Comparison of ENCODE assay signal across 30 cellular contexts in the genomic region with DNA sequence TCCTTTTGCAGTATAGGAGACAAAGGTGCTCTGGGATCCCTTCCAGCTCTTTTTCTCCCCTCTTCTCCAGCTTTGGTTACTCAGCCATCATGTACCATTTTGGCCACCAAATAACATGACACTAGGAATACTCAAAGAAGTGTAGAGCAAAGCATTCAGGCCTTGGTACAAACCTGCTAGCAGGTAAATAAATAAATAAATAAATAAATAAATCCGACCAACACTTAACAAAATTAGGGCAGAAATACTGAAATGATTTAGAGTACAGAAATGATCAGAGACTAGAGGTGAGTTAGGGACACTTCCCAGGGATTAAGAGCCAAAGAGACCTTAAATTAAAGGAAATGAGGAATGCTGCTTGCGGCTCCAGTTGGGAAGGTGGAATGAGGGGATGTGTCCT. TPM values are rescaled to one million over a fixed set of nuclear protein-coding genes. Genes with fewer than 3 reads are reported as not detected.
"Had no signal": no experiment of that assay in that cellular context is flagged by ENCODE, and none has a peak within 500 bp of the region (broad histone marks: within the 10 kb centered on the region; RNA-seq: fewer than 3 reads in every experiment).

No MANE protein-coding gene starts in this region.

- H3K36me3 Mint-ChIP-seq: stimulated activated effector memory CD8-positive, alpha-beta T cell treated with anti-CD3 and anti-CD28 coated beads, Interleukin-12 subunit alpha, Interleukin-12 subunit beta, amount 100 ng/mL, for 72 hours; stimulated activated memory B cell treated with anti-CD40 and anti-IgM and Interleukin-4, amounts not matched to agents 10 μg/mL and 1 μg/mL and 100 μg/mL, for 72 hours; type B pancreatic cell had no signal

- H3K4me3 ChIP-seq: stomach, suprapubic skin, testis, thoracic aorta, thyroid gland, tibial artery, tibial nerve, transverse colon, upper lobe of left lung, upper lobe of right lung, uterus, vagina had no signal

- H3K9me3 Mint-ChIP-seq: stimulated activated effector memory CD8-positive, alpha-beta T cell treated with anti-CD3 and anti-CD28 coated beads, Interleukin-12 subunit alpha, Interleukin-12 subunit beta, amount 100 ng/mL, for 72 hours; stimulated activated memory B cell treated with anti-CD40 and anti-IgM and Interleukin-4, amounts not matched to agents 10 μg/mL and 1 μg/mL and 100 μg/mL, for 72 hours; stimulated activated naive CD8-positive, alpha-beta T cell treated with anti-CD3 and anti-CD28 coated beads, Interleukin-15, amount 100 ng/mL, for 72 hours; stimulated activated naive CD8-positive, alpha-beta T cell treated with anti-CD3 and anti-CD28 coated beads, Interleukin-15, Interleukin-2, amounts not matched to agents 100 ng/mL and 50 ng/mL, for 24 hours; type B pancreatic cell had no signal

- H3K9me3 ChIP-seq: suprapubic skin, testis, thoracic aorta, thyroid gland, tibial artery, tibial nerve, transverse colon, upper lobe of left lung, upper lobe of right lung, uterus, vagina had no signal

- H3K27ac Mint-ChIP-seq: stimulated activated effector memory CD8-positive, alpha-beta T cell treated with anti-CD3 and anti-CD28 coated beads, Interleukin-12 subunit alpha, Interleukin-12 subunit beta, amount 100 ng/mL, for 72 hours; stimulated activated naive B cell treated with anti-CD40 and anti-IgM and Interleukin-4, amounts not matched to agents 10 μg/mL and 1 μg/mL and 100 μg/mL, for 72 hours; stimulated activated naive CD8-positive, alpha-beta T cell treated with anti-CD3 and anti-CD28 coated beads, Interleukin-15, amount 100 ng/mL, for 72 hours; stimulated activated naive CD8-positive, alpha-beta T cell treated with anti-CD3 and anti-CD28 coated beads, Interleukin-15, Interleukin-2, amounts not matched to agents 100 ng/mL and 50 ng/mL, for 24 hours; type B pancreatic cell had no signal

- H3K36me3 ChIP-seq: stomach, suprapubic skin, thoracic aorta, thyroid gland, tibial artery, tibial nerve, transverse colon, upper lobe of left lung, upper lobe of right lung, uterus, vagina had no signal

- H3K4me3 Mint-ChIP-seq: stimulated activated effector memory CD8-positive, alpha-beta T cell treated with anti-CD3 and anti-CD28 coated beads, Interleukin-12 subunit alpha, Interleukin-12 subunit beta, amount 100 ng/mL, for 72 hours; stimulated activated memory B cell treated with anti-CD40 and anti-IgM and Interleukin-4, amounts not matched to agents 10 μg/mL and 1 μg/mL and 100 μg/mL, for 72 hours; stimulated activated naive B cell treated with anti-CD40 and anti-IgM and Interleukin-4, amounts not matched to agents 10 μg/mL and 1 μg/mL and 100 μg/mL, for 72 hours; stimulated activated naive CD8-positive, alpha-beta T cell treated with anti-CD3 and anti-CD28 coated beads, Interleukin-15, amount 100 ng/mL, for 72 hours; stimulated activated naive CD8-positive, alpha-beta T cell treated with anti-CD3 and anti-CD28 coated beads, Interleukin-15, Interleukin-2, amounts not matched to agents 100 ng/mL and 50 ng/mL, for 24 hours; type B pancreatic cell had no signal

- H3K4me1 ChIP-seq: uterus had no signal

- H3K27ac ChIP-seq: stomach, suprapubic skin, testis, tibial artery, tibial nerve, transverse colon, upper lobe of left lung, upper lobe of right lung, uterus, vagina had no signal

- DNase-seq: stimulated activated CD4-positive, alpha-beta T cell treated with anti-CD3 and anti-CD28 coated beads, Interleukin-2, amount 100 ng/mL, for 48 hours; stimulated activated CD4-positive, alpha-beta T cell treated with anti-CD3 and anti-CD28 coated beads, Interleukin-4, amount 100 ng/mL, for 1 hour; stimulated activated CD4-positive, alpha-beta T cell treated with anti-CD3 and anti-CD28 coated beads, Interleukin-4, amount 100 ng/mL, for 24 hours; stimulated activated CD4-positive, alpha-beta T cell treated with anti-CD3 and anti-CD28 coated beads, Interleukin-4, amount 100 ng/mL, for 4 hours; stimulated activated CD8-positive, alpha-beta memory T cell treated with anti-CD3 and anti-CD28 coated beads, Interleukin-4, amount 100 ng/mL, for 48 hours; stimulated activated naive B cell treated with anti-CD40 and anti-IgM and Interleukin-4, amounts not matched to agents 10 μg/mL and 1 μg/mL and 100 μg/mL, for 72 hours; stimulated activated naive CD4-positive, alpha-beta T cell; stimulated activated naive CD4-positive, alpha-beta T cell treated with Interleukin-2 at 50 U/mL for 16 hours; stimulated activated naive CD8-positive, alpha-beta T cell treated with anti-CD3 and anti-CD28 coated beads, Interleukin-15, amount 100 ng/mL, for 72 hours; stimulated activated naive CD8-positive, alpha-beta T cell treated with anti-CD3 and anti-CD28 coated beads, Interleukin-15, Interleukin-2, amounts not matched to agents 100 U/mL and 50 U/mL, for 24 hours; stomach; substantia nigra; testis; tibial artery; transverse colon; trophoblast cell; upper lobe of right lung; uterus had no signal

- H3K27me3 ChIP-seq: stomach, suprapubic skin, testis, thyroid gland, tibial artery, tibial nerve, transverse colon, upper lobe of left lung, upper lobe of right lung, uterus, vagina had no signal

- ATAC-seq: stimulated activated effector memory CD8-positive, alpha-beta T cell treated with anti-CD3 and anti-CD28 coated beads, Interleukin-12 subunit alpha, Interleukin-12 subunit beta, amount 100 ng/mL, for 72 hours; stimulated activated memory B cell treated with anti-CD40 and anti-IgM and Interleukin-4, amounts not matched to agents 10 μg/mL and 1 μg/mL and 100 μg/mL, for 72 hours; stimulated activated naive B cell treated with anti-CD40 and anti-IgM and Interleukin-4, amounts not matched to agents 10 μg/mL and 1 μg/mL and 100 μg/mL, for 72 hours; stimulated activated naive CD8-positive, alpha-beta T cell treated with anti-CD3 and anti-CD28 coated beads, Interleukin-15, amount 100 ng/mL, for 72 hours; stimulated activated naive CD8-positive, alpha-beta T cell treated with anti-CD3 and anti-CD28 coated beads, Interleukin-15, Interleukin-2, amounts not matched to agents 100 U/mL and 50 U/mL, for 24 hours; upper lobe of right lung had no signal

- H3K27me3 Mint-ChIP-seq: stimulated activated memory B cell treated with anti-CD40 and anti-IgM and Interleukin-4, amounts not matched to agents 10 μg/mL and 1 μg/mL and 100 μg/mL, for 72 hours; stimulated activated naive B cell treated with anti-CD40 and anti-IgM and Interleukin-4, amounts not matched to agents 10 μg/mL and 1 μg/mL and 100 μg/mL, for 72 hours had no signal

RNA-seq across cellular contexts. Expression of a gene that starts 26.8 kb away (rescaled TPM):
- total RNA-seq: subcutaneous adipose tissue, suprapubic skin, thoracic aorta, transverse colon, ureter, vagina had no signal
